In the genomic region with DNA sequence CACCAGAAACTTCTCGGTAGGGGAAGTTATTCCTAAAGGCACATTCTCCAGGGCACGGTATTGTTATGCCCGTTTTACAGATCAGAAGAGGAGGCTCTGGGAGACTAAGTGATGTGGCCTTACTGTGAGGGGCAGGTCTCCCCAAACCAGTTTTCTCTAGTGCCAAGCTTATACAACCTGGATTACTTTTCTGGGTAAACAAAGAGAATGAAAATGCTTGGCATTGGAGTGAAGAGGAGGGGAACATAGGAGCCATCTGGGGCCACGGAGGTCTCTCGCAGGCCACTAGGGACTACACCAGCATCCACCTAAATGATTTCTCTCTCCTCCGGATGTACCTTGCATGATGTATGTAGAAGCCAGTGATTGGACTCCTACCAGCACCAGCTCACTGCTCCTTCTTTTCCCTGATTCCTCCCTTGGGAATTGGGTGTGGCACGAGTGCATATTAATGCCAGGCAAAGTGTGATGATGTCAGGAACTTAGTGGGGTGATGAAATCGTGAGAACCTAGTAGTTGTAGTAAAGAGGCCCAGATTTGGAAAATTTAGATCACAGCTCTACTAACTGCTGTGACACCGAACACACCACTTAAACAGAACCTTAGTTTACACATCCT, we compare ENCODE assay signal across 8 cellular contexts. TPM values are rescaled to one million over a fixed set of nuclear protein-coding genes. Genes with fewer than 3 reads are reported as not detected.
DNase-seq lines count a peak whose midpoint lies in the region; ATAC-seq and TF ChIP-seq lines count a peak whose summit lies in the region.

No MANE protein-coding gene starts in this region.

- H3K4me1 Mint-ChIP-seq in stimulated activated naive CD8-positive, alpha-beta T cell treated with anti-CD3 and anti-CD28 coated beads, Interleukin-15, Interleukin-2, amounts not matched to agents 100 ng/mL and 50 ng/mL, for 24 hours (ENCODE audit: low read depth) = no peaks in the 10 kb centered on the region

- H3K27me3 Mint-ChIP-seq in stimulated activated naive CD8-positive, alpha-beta T cell treated with anti-CD3 and anti-CD28 coated beads, Interleukin-15, Interleukin-2, amounts not matched to agents 100 ng/mL and 50 ng/mL, for 24 hours = peaks cover 42% of the 10 kb centered on the region

- no peak for ATAC-seq in stimulated activated naive CD8-positive, alpha-beta T cell treated with anti-CD3 and anti-CD28 coated beads, Interleukin-15, Interleukin-2, amounts not matched to agents 100 U/mL and 50 U/mL, for 24 hours
- peak in 2 of 4 donors; percentile 3 to 14 for ATAC-seq in psoas muscle
- no peak for ATAC-seq in HG03469 (IDR thresholded peaks at IDR 0.05; ENCODE audit: unreplicated experiment)

- TF ChIP-seq CTCF in fibroblast of lung (conservative IDR thresholded peaks at IDR 0.05 in 1 of 2, IDR thresholded peaks at IDR 0.05 in 1 of 2; ENCODE audit: low read depth in 1 of 2, low read length in 2 of 2) (no peak), psoas muscle (IDR thresholded peaks at IDR 0.05) (no peak)

- intact Hi-C loops in psoas muscle (cut with DNase I) = no loop called here

- H3K79me2 ChIP-seq in fibroblast of lung (ENCODE audit: control insufficient read depth, insufficient read depth, low read length) = no peaks in the 10 kb centered on the region

- H3K9me3 ChIP-seq in fibroblast of lung (ENCODE audit: control insufficient read depth, insufficient read depth, low read depth, low read length) = no peaks in the 10 kb centered on the region
- H3K9me3 ChIP-seq in psoas muscle = no peaks in the 10 kb centered on the region

- no peak for DNase-seq in stimulated activated naive CD8-positive, alpha-beta T cell treated with anti-CD3 and anti-CD28 coated beads, Interleukin-15, Interleukin-2, amounts not matched to agents 100 U/mL and 50 U/mL, for 24 hours
- DNase-seq in RKO (ENCODE audit: low spot score) = peak; percentile 88
- DNase-seq in fibroblast of lung (ENCODE audit: low read depth in 2 of 2) = peak; percentile 35 to 68
- DNase-seq in psoas muscle = no peak
- DNase-seq in NAMALWA (ENCODE audit: low spot score) = no peak
- no peak for DNase-seq in NCI-H774 (lab: John Stamatoyannopoulos, UW)

- no peaks in the 10 kb centered on the region for H3K36me3 Mint-ChIP-seq in stimulated activated naive CD8-positive, alpha-beta T cell treated with anti-CD3 and anti-CD28 coated beads, Interleukin-15, Interleukin-2, amounts not matched to agents 100 ng/mL and 50 ng/mL, for 24 hours (ENCODE audit: low read depth)

- H3K4me1 ChIP-seq in fibroblast of lung (ENCODE audit: control insufficient read depth, extremely low read depth, insufficient read depth, low read length) (peaks cover 2% of the 10 kb centered on the region), psoas muscle (no peaks in the 10 kb centered on the region)

- H3K27me3 ChIP-seq in fibroblast of lung (ENCODE audit: control insufficient read depth, insufficient read depth, low read length) (peaks cover 6% of the 10 kb centered on the region), psoas muscle (ENCODE audit: insufficient read depth in 3 of 3, low read length in 2 of 3) (no peaks in the 10 kb centered on the region)

- H3K9ac ChIP-seq in fibroblast of lung (ENCODE audit: insufficient read depth, low read length) = peak overlapping the region; percentile 65

- no peaks in the 10 kb centered on the region for H3K9me3 Mint-ChIP-seq in stimulated activated naive CD8-positive, alpha-beta T cell treated with anti-CD3 and anti-CD28 coated beads, Interleukin-15, Interleukin-2, amounts not matched to agents 100 ng/mL and 50 ng/mL, for 24 hours

- 52 to 69% (median 59%) methylated on average over 9 of the region's 9 CpGs for WGBS in psoas muscle, 3 donors

- peak overlapping the region; percentile 58 for H3K4me3 Mint-ChIP-seq in stimulated activated naive CD8-positive, alpha-beta T cell treated with anti-CD3 and anti-CD28 coated beads, Interleukin-15, Interleukin-2, amounts not matched to agents 100 ng/mL and 50 ng/mL, for 24 hours

- H2AFZ ChIP-seq in fibroblast of lung (ENCODE audit: low read length) = peak overlapping the region; percentile 90

- H3K36me3 ChIP-seq in fibroblast of lung (ENCODE audit: control insufficient read depth, insufficient read depth, low read length) (no peaks in the 10 kb centered on the region), psoas muscle (ENCODE audit: insufficient read depth in 1 of 2, low read depth in 1 of 2) (no peaks in the 10 kb centered on the region)

- H3K27ac ChIP-seq in fibroblast of lung (ENCODE audit: insufficient read depth, low read length) (no peak overlapping the region), psoas muscle (no peak overlapping the region)

- H3K4me2 ChIP-seq in fibroblast of lung (ENCODE audit: extremely low read depth, insufficient read depth, low read length) = peak overlapping the region; percentile 84

- H4K20me1 ChIP-seq in fibroblast of lung (ENCODE audit: control insufficient read depth, extremely low read depth, insufficient read depth, low read length) = no peaks in the 10 kb centered on the region

- H3K4me3 ChIP-seq in fibroblast of lung (replicated peaks in 1 of 4; ENCODE audit: control extremely low read depth in 1 of 4, insufficient read depth in 1 of 4, low read depth in 3 of 4, low read length in 4 of 4) (peak overlapping the region; percentile 66 to 78 (median 74)), psoas muscle (peak overlapping the region; percentile 75)

- H3K27ac Mint-ChIP-seq in stimulated activated naive CD8-positive, alpha-beta T cell treated with anti-CD3 and anti-CD28 coated beads, Interleukin-15, Interleukin-2, amounts not matched to agents 100 ng/mL and 50 ng/mL, for 24 hours = no peak overlapping the region

RNA-seq across cellular contexts. Expression of a gene that starts 0.7 kb away (rescaled TPM):
- total RNA-seq in fibroblast of lung (23.1 and 34.7 TPM in 2 replicates), psoas muscle (1 to 10 TPM; 4.0 to 6.5 (median 4.6) TPM)
- polyA plus RNA-seq in fibroblast of lung (28.4 and 34.5 TPM in 2 replicates), psoas muscle (1 to 10 TPM; 1.1 to 3.4 (median 3.3) TPM)
- polyA plus RNA-seq in fibroblast of lung (2012) = 13.6 and 17.4 TPM in 2 replicates
- polyA minus RNA-seq in fibroblast of lung (ENCODE audit: low replicate concordance) = 1.4 and 10.8 TPM in 2 replicates

Comparison
In these comparisons a context has a peak if more than half of its experiments do, and no peak if none do; other contexts are left out.
1. DNase-seq: peak in RKO (single experiment) and fibroblast of lung (2 of 2); none in stimulated activated naive CD8-positive, alpha-beta T cell treated with anti-CD3 and anti-CD28 coated beads, Interleukin-15, Interleukin-2, amounts not matched to agents 100 U/mL and 50 U/mL, for 24 hours (single experiment), psoas muscle (0 of 2), NAMALWA (single experiment) and NCI-H774 (single experiment).